ENCODE assay signal across 13 cellular contexts in genomic region chr16:28495795-28496749, GRCh38. TPM values are rescaled to one million over a fixed set of nuclear protein-coding genes. Genes with fewer than 3 reads are reported as not detected.
DNase-seq lines count a peak whose midpoint lies in the region; ATAC-seq and TF ChIP-seq lines count a peak whose summit lies in the region.
"Had no signal": no experiment of that assay in that cellular context is flagged by ENCODE, and none has a peak within 500 bp of the region (broad histone marks: within the 10 kb centered on the region; RNA-seq: fewer than 3 reads in every experiment).

No MANE protein-coding gene starts in this region.

- TF ChIP-seq EP300 in transverse colon (IDR thresholded peaks at IDR 0.05; ENCODE audit: low read depth), result no peak

- TF ChIP-seq POLR2A in transverse colon (IDR thresholded peaks at IDR 0.05), result no peak

- TF ChIP-seq CTCF in transverse colon (IDR thresholded peaks at IDR 0.05), result no peak

- H3K9me3 ChIP-seq in mononuclear cell (ENCODE audit: low read depth, low read length) (no peaks in the 10 kb centered on the region), transverse colon (no peaks in the 10 kb centered on the region)
- H3K9me3 ChIP-seq: vagina had no signal

- ATAC-seq in activated T-helper 17 cell treated with anti-CD3 and anti-CD28 coated beads, Interleukin-2, amount 50 U/mL, for 72 hours (replicated peaks), result no peak
- no peak for ATAC-seq in GM18502 (IDR thresholded peaks at IDR 0.05; ENCODE audit: poor library complexity, unreplicated experiment)

- no peaks in the 10 kb centered on the region for H3K9me3 Mint-ChIP-seq in activated naive CD4-positive, alpha-beta T cell treated with anti-CD3 and anti-CD28 coated beads for 36 hours
- no peaks in the 10 kb centered on the region for H3K9me3 Mint-ChIP-seq in activated T-helper 17 cell treated with anti-CD3 and anti-CD28 coated beads, Interleukin-2, amount 50 U/mL, for 72 hours

- no peaks in the 10 kb centered on the region for H3K27me3 Mint-ChIP-seq in activated naive CD4-positive, alpha-beta T cell treated with anti-CD3 and anti-CD28 coated beads for 36 hours (ENCODE audit: low read depth)
- no peaks in the 10 kb centered on the region for H3K27me3 Mint-ChIP-seq in activated T-helper 17 cell treated with anti-CD3 and anti-CD28 coated beads, Interleukin-2, amount 50 U/mL, for 72 hours

- no peaks in the 10 kb centered on the region for H3K36me3 Mint-ChIP-seq in activated naive CD4-positive, alpha-beta T cell treated with anti-CD3 and anti-CD28 coated beads for 36 hours (ENCODE audit: low read depth)
- peaks cover 11% of the 10 kb centered on the region for H3K36me3 Mint-ChIP-seq in activated T-helper 17 cell treated with anti-CD3 and anti-CD28 coated beads, Interleukin-2, amount 50 U/mL, for 72 hours (ENCODE audit: low read depth)

- intact Hi-C loops in activated naive CD4-positive, alpha-beta T cell treated with anti-CD3 and anti-CD28 coated beads for 36 hours (cut with micrococcal nuclease), result loop anchor here (5.0 kb wide), 1 partner anchor 41 kb away; the partner anchor contains the start of gene NUPR1
- intact Hi-C loops in transverse colon (cut with DNase I; ENCODE audit: low total_unique reads), result no loop called here

- H3K4me1 ChIP-seq in mononuclear cell (ENCODE audit: insufficient read depth, low read length) (peaks cover 56% of the 10 kb centered on the region), transverse colon (peaks cover 0 to 47% (median 35%) of the 10 kb centered on the region in 4 donors)

- H3K4me3 ChIP-seq in mononuclear cell (ENCODE audit: low read length) (peak overlapping the region; percentile 48), transverse colon (peak overlapping the region in 3 of 4 donors; percentile 33 to 61 (median 43))

- no peaks in the 10 kb centered on the region for H3K36me3 ChIP-seq in transverse colon
- H3K36me3 ChIP-seq: vagina had no signal

- peak overlapping the region; percentile 99 for H3K27ac Mint-ChIP-seq in activated naive CD4-positive, alpha-beta T cell treated with anti-CD3 and anti-CD28 coated beads for 36 hours
- H3K27ac Mint-ChIP-seq in activated T-helper 17 cell treated with anti-CD3 and anti-CD28 coated beads, Interleukin-2, amount 50 U/mL, for 72 hours, result peak overlapping the region; percentile 94

- peak overlapping the region; percentile 89 to 98 (median 95) for H3K27ac ChIP-seq in transverse colon
- H3K27ac ChIP-seq: vagina had no signal

- H3K27me3 ChIP-seq in mononuclear cell (ENCODE audit: insufficient read depth, low read length) (no peaks in the 10 kb centered on the region), transverse colon (no peaks in the 10 kb centered on the region)
- H3K27me3 ChIP-seq: vagina had no signal

- DNase-seq in activated naive CD4-positive, alpha-beta T cell treated with anti-CD3 and anti-CD28 coated beads for 36 hours, result no peak
- DNase-seq in activated naive CD4-positive, alpha-beta T cell treated with anti-CD3 and anti-CD28 coated beads, Interleukin-2, amount 50 U/mL, for 16 hours, result no peak
- DNase-seq in transverse colon (no peak), NCI-H1436 (lab: John Stamatoyannopoulos, UW) (no peak), iPS-NIHi11 (ENCODE audit: low spot score) (no peak)
- DNase-seq: activated CD4-positive, alpha-beta T cell treated with anti-CD3 and anti-CD28 coated beads for 48 hours had no signal

- 68 to 77% methylated on average over 4 to 20 of the region's 20 CpGs for WGBS in transverse colon (ENCODE audit: low coverage in 1 of 2), 2 donors

- in situ Hi-C loops in transverse colon (cut with MboI; ENCODE audit: low pct_ligation_motif_present in 1 of 4, low pct_unique_long_range_greater_than_20kb in 1 of 4, low sequenced_read_pairs in 3 of 4), result no loop called here

- CTCF ChIA-PET in activated naive CD4-positive, alpha-beta T cell treated with anti-CD3 and anti-CD28 coated beads for 36 hours (lab: Charles Lee), result interaction anchor here (0.6 kb wide), 1 partner anchor 13 kb away, joined by 3 read pairs; no protein-coding TSS in a partner anchor

- H3K4me1 Mint-ChIP-seq in activated naive CD4-positive, alpha-beta T cell treated with anti-CD3 and anti-CD28 coated beads for 36 hours (ENCODE audit: low read depth), result peaks cover 44% of the 10 kb centered on the region
- peaks cover 30% of the 10 kb centered on the region for H3K4me1 Mint-ChIP-seq in activated T-helper 17 cell treated with anti-CD3 and anti-CD28 coated beads, Interleukin-2, amount 50 U/mL, for 72 hours

- no peak overlapping the region for H3K4me3 Mint-ChIP-seq in activated naive CD4-positive, alpha-beta T cell treated with anti-CD3 and anti-CD28 coated beads for 36 hours
- peak overlapping the region; percentile 95 for H3K4me3 Mint-ChIP-seq in activated T-helper 17 cell treated with anti-CD3 and anti-CD28 coated beads, Interleukin-2, amount 50 U/mL, for 72 hours

RNA-seq across cellular contexts. Expression of gene APOBR, which starts 1.6 kb away (rescaled TPM):
- under 1 TPM; 0.72 to 0.77 TPM for total RNA-seq in activated naive CD4-positive, alpha-beta T cell treated with anti-CD3 and anti-CD28 coated beads for 36 hours
- total RNA-seq in activated T-helper 17 cell treated with anti-CD3 and anti-CD28 coated beads, Interleukin-2, amount 50 U/mL, for 72 hours, result 1 to 10 TPM; 4.2 to 4.3 TPM
- total RNA-seq in mononuclear cell, result 3.6 TPM
- 10 to 100 TPM; 60.0 to 96.9 (median 61.7) TPM for total RNA-seq in transverse colon
- total RNA-seq: glomerular endothelial cell, M059J, osteocyte had no signal

RNA-seq across cellular contexts. Expression of gene CLN3, which starts 4.2 kb away (rescaled TPM):
- 10 to 100 TPM in 1 of 2 experiments, 1 to 10 TPM in 1; 9.9 to 10.4 TPM for total RNA-seq in activated naive CD4-positive, alpha-beta T cell treated with anti-CD3 and anti-CD28 coated beads for 36 hours
- 10 to 100 TPM; 34.6 to 47.7 TPM for total RNA-seq in activated T-helper 17 cell treated with anti-CD3 and anti-CD28 coated beads, Interleukin-2, amount 50 U/mL, for 72 hours
- 17.2 TPM for total RNA-seq in mononuclear cell
- total RNA-seq in transverse colon, result 100 to 1,000 TPM in 3 of 4 donors, 10 to 100 TPM in 1; 80.2 to 294 (median 154) TPM

RNA-seq across cellular contexts. Expression of gene IL27, which starts 10.6 kb away (rescaled TPM):
- not detected for total RNA-seq in activated naive CD4-positive, alpha-beta T cell treated with anti-CD3 and anti-CD28 coated beads for 36 hours
- total RNA-seq in activated T-helper 17 cell treated with anti-CD3 and anti-CD28 coated beads, Interleukin-2, amount 50 U/mL, for 72 hours, result not detected
- not detected for total RNA-seq in mononuclear cell
- not detected for total RNA-seq in transverse colon
- total RNA-seq: glomerular endothelial cell, M059J, osteocyte, vagina had no signal

RNA-seq across cellular contexts. Expression of gene NPIPB7, which starts 23.9 kb away (rescaled TPM):
- not detected for total RNA-seq in activated naive CD4-positive, alpha-beta T cell treated with anti-CD3 and anti-CD28 coated beads for 36 hours
- not detected for total RNA-seq in activated T-helper 17 cell treated with anti-CD3 and anti-CD28 coated beads, Interleukin-2, amount 50 U/mL, for 72 hours
- total RNA-seq in mononuclear cell (not detected), transverse colon (1 to 10 TPM in 1 of 4 donors, under 1 TPM in 1, not detected in 2; 0.68 to 8.6 TPM)
- total RNA-seq: glomerular endothelial cell, M059J, vagina had no signal

RNA-seq across cellular contexts. Expression of gene NUPR1, which starts 42.7 kb away (rescaled TPM):
- total RNA-seq in activated naive CD4-positive, alpha-beta T cell treated with anti-CD3 and anti-CD28 coated beads for 36 hours, result not detected
- total RNA-seq in activated T-helper 17 cell treated with anti-CD3 and anti-CD28 coated beads, Interleukin-2, amount 50 U/mL, for 72 hours, result not detected
- total RNA-seq in mononuclear cell (under 0.01 TPM), transverse colon (10 to 100 TPM; 15.3 to 85.6 (median 23.6) TPM)

Comparison
In these comparisons a context has a peak if more than half of its experiments do, and no peak if none do; other contexts are left out.
1. RNA of gene APOBR, which starts 1.6 kb away (total RNA-seq): 60.0 to 96.9 TPM in transverse colon; 4.2 to 4.3 TPM in activated T-helper 17 cell treated with anti-CD3 and anti-CD28 coated beads, Interleukin-2, amount 50 U/mL, for 72 hours, 3.6 TPM in mononuclear cell (single experiment) and 0.72 to 0.77 TPM in activated naive CD4-positive, alpha-beta T cell treated with anti-CD3 and anti-CD28 coated beads for 36 hours; every median in the first group is over 10 times any median in the second.